Comparison of ENCODE assay signal across 8 cellular contexts in genomic region chrX:15675490-15675921, GRCh38. TPM values are rescaled to one million over a fixed set of nuclear protein-coding genes. Genes with fewer than 3 reads are reported as not detected.
A peak's percentile ranks its signal among the peaks of the same experiment; 100 is the strongest.
DNase-seq lines count a peak whose midpoint lies in the region; ATAC-seq and TF ChIP-seq lines count a peak whose summit lies in the region.

No MANE protein-coding gene starts in this region.

- no peaks in the 10 kb centered on the region for H3K36me3 Mint-ChIP-seq in memory B cell

- POLR2A ChIA-PET in AG04449 (lab: Yijun Ruan, JAX), result no interaction called here

- no peak for TF ChIP-seq CTCF in AG04449 (IDR thresholded peaks at IDR 0.05; ENCODE audit: insufficient read depth, low read length, missing control alignments)

- H3K27ac Mint-ChIP-seq in memory B cell, result no peak overlapping the region

- H3K9me3 Mint-ChIP-seq in memory B cell, result no peaks in the 10 kb centered on the region

- peak; percentile 14 for DNase-seq in AG04449 (ENCODE audit: low read depth, low spot score)
- peak; percentile 88 for DNase-seq in NCI-H2171 treated with DMSO at 0.1 percent for 48 hours (lab: John Stamatoyannopoulos, UW)
- DNase-seq in activated CD4-positive, alpha-beta T cell treated with anti-CD3 and anti-CD28 coated beads for 1 hour, result peak; percentile 72
- DNase-seq in dermis microvascular lymphatic vessel endothelial cell (ENCODE audit: low read depth in 2 of 2), result peak; percentile 68 to 75
- peak in 1 of 2 donors; percentile 72 for DNase-seq in memory B cell (ENCODE audit: low spot score in 2 of 2)
- DNase-seq in stimulated activated CD8-positive, alpha-beta memory T cell treated with anti-CD3 and anti-CD28 coated beads, Interleukin-12 subunit alpha, Interleukin-12 subunit beta, amount 100 ng/mL, for 1 hour (ENCODE audit: low read depth), result peak; percentile 64

- peak; percentile 68 for ATAC-seq in GM18868 (IDR thresholded peaks at IDR 0.05; ENCODE audit: unreplicated experiment)
- peak; percentile 68 for ATAC-seq in HG03066 (IDR thresholded peaks at IDR 0.05; ENCODE audit: low read depth, unreplicated experiment)
- ATAC-seq in memory B cell (ENCODE audit: low read depth), result peak; percentile 63

- peak overlapping the region; percentile 87 for H3K4me3 ChIP-seq in AG04449 (ENCODE audit: low read depth, low read length)

- CTCF ChIA-PET in AG04449 (lab: Yijun Ruan, JAX), result no interaction called here

- H3K4me1 Mint-ChIP-seq in memory B cell, result peaks cover 9% of the 10 kb centered on the region

- no peak overlapping the region for H3K4me3 Mint-ChIP-seq in memory B cell

- H3K27me3 Mint-ChIP-seq in memory B cell, result no peaks in the 10 kb centered on the region

RNA-seq across cellular contexts. Expression of gene CLTRN, which starts 10.9 kb away (rescaled TPM):
- total RNA-seq in dermis microvascular lymphatic vessel endothelial cell, result under 0.01 TPM in 1 of 2 replicates, not detected in the other
